ENCODE assay signal across 8 cellular contexts in genomic region chr3:125682610-125683009, GRCh38.
DNase-seq lines count a peak whose midpoint lies in the region; ATAC-seq, FAIRE-seq and TF ChIP-seq lines count a peak whose summit lies in the region.
"Not testable (repeated sequence)": the region's sequence is repeated elsewhere in the genome, so short reads cannot be mapped to it uniquely, and the experiment has no call there.

No MANE protein-coding gene starts in this region.

- FAIRE-seq in astrocyte (lab: Jason Lieb, UNC) = not testable (repeated sequence)

- H3K9ac ChIP-seq in astrocyte (ENCODE audit: low read length) = not testable (repeated sequence)

- H3K36me3 ChIP-seq in astrocyte (ENCODE audit: insufficient read depth, low read length); heart right ventricle; lower lobe of right lung: not testable (repeated sequence)

- not testable (repeated sequence) for H3K4me3 Mint-ChIP-seq in HFFc6; astrocyte (ENCODE audit: unreplicated experiment)

- WGBS in heart right ventricle, 2 donors = 29 to 53% methylated on average over 4 of the region's 4 CpGs

- H3K4me1 Mint-ChIP-seq in HFFc6 (ENCODE audit: low read depth) = peaks cover 17% of the 10 kb centered on the region
- H3K4me1 Mint-ChIP-seq in astrocyte (ENCODE audit: low read depth, unreplicated experiment) = not testable (repeated sequence)

- not testable (repeated sequence) for H3K4me3 ChIP-seq in AG10803 (ENCODE audit: low read length); astrocyte (ENCODE audit: insufficient read depth, low read depth, low read length); heart right ventricle; lower lobe of right lung

- not testable (repeated sequence) for H3K4me2 ChIP-seq in astrocyte (ENCODE audit: low read length)

- H3K27ac ChIP-seq in astrocyte (ENCODE audit: low read depth, low read length); lower lobe of right lung: not testable (repeated sequence)
- peak overlapping the region in 1 of 10 donors; percentile 48 for H3K27ac ChIP-seq in heart right ventricle

- intact Hi-C loops in heart right ventricle (cut with DNase I); lower lobe of right lung (cut with DNase I); posterior vena cava (cut with DNase I): not testable (repeated sequence)

- not testable (repeated sequence) for H3K79me2 ChIP-seq in astrocyte (ENCODE audit: insufficient read depth, low read length)

- not testable (repeated sequence) for H3K36me3 Mint-ChIP-seq in HFFc6 (ENCODE audit: low read depth); astrocyte (ENCODE audit: low read depth, unreplicated experiment)

- not testable (repeated sequence) for H2AFZ ChIP-seq in astrocyte (ENCODE audit: low read depth, low read length)

- ATAC-seq in esophagus mucosa (peak; percentile 31), heart right ventricle (peak; percentile 17 to 70 (median 39)), lower lobe of right lung (peak; percentile 38 to 47)

- not testable (repeated sequence) for H3K27me3 Mint-ChIP-seq in HFFc6 (ENCODE audit: insufficient read depth); astrocyte (ENCODE audit: low read depth, unreplicated experiment)

- H3K27me3 ChIP-seq in astrocyte (ENCODE audit: insufficient read depth, low read length); heart right ventricle; lower lobe of right lung (ENCODE audit: low read depth): not testable (repeated sequence)

- DNase-seq in AG10803 (ENCODE audit: low read depth) = peak; percentile 57
- peak; percentile 12 for DNase-seq in HFFc6
- peak; percentile 34 for DNase-seq in astrocyte (ENCODE audit: low read depth)
- DNase-seq in heart right ventricle = peak in 1 of 2 donors; percentile 11
- not testable (repeated sequence) for DNase-seq in lower lobe of right lung
- DNase-seq in posterior vena cava (ENCODE audit: low spot score) = peak; percentile 86
- DNase-seq in stromal cell of bone marrow (ENCODE audit: low read depth) = peak; percentile 54

- H3K9me3 Mint-ChIP-seq in HFFc6; astrocyte (ENCODE audit: unreplicated experiment): not testable (repeated sequence)

- H4K20me1 ChIP-seq in astrocyte (ENCODE audit: insufficient read depth, low read length) = not testable (repeated sequence)

- not testable (repeated sequence) for TF ChIP-seq CTCF in AG10803 (conservative IDR thresholded peaks at IDR 0.05; ENCODE audit: low read length); HFFc6 (IDR thresholded peaks at IDR 0.05); astrocyte (IDR thresholded peaks at IDR 0.05; ENCODE audit: insufficient read depth, low read depth, low read length); heart right ventricle (IDR thresholded peaks at IDR 0.05); lower lobe of right lung (IDR thresholded peaks at IDR 0.05)

- not testable (repeated sequence) for H3K27ac Mint-ChIP-seq in HFFc6; astrocyte (ENCODE audit: unreplicated experiment)

- not testable (repeated sequence) for H3K9me3 ChIP-seq in astrocyte (ENCODE audit: insufficient read depth, low read depth, low read length); heart right ventricle; lower lobe of right lung

- H3K4me1 ChIP-seq in astrocyte (ENCODE audit: insufficient read depth, low read length); lower lobe of right lung: not testable (repeated sequence)
- peaks cover 0 to 15% (median 8%) of the 10 kb centered on the region in 9 donors for H3K4me1 ChIP-seq in heart right ventricle
